10 cellular contexts compared by ENCODE assay signal in genomic region chr3:141959921-141960554, GRCh38.
DNase-seq lines count a peak whose midpoint lies in the region; ATAC-seq, FAIRE-seq and TF ChIP-seq lines count a peak whose summit lies in the region.
"Had no signal": no experiment of that assay in that cellular context is flagged by ENCODE, and none has a peak within 500 bp of the region (broad histone marks: within the 10 kb centered on the region; RNA-seq: fewer than 3 reads in every experiment).

No MANE protein-coding gene starts in this region.

- peaks cover 10% of the 10 kb centered on the region for H3K27me3 Mint-ChIP-seq in GM23338 (ENCODE audit: insufficient read depth, low read depth, poor library complexity)
- H3K27me3 Mint-ChIP-seq: activated CD4-positive, alpha-beta T cell treated with anti-CD3 and anti-CD28 coated beads for 36 hours had no signal

- H3K4me3 ChIP-seq in endothelial cell of umbilical vein (replicated peaks in 1 of 3; ENCODE audit: insufficient read depth in 1 of 3, low read depth in 1 of 3, low read length in 3 of 3) (no peak overlapping the region), mesodermal cell (ENCODE audit: extremely low read depth, insufficient read depth, low read length, poor library complexity, severe bottlenecking) (no peak overlapping the region), aorta (ENCODE audit: low read length in 2 of 2) (no peak overlapping the region), H7 (ENCODE audit: insufficient read depth, low read depth, low read length) (no peak overlapping the region), GM23338 (no peak overlapping the region)
- H3K4me3 ChIP-seq: pancreas had no signal

- CTCF ChIA-PET in endothelial cell of umbilical vein (lab: Charles Lee): interaction anchor here (1.0 to 1.6 kb wide), 3 partner anchors 16 to 320 kb away, joined by 4 read pairs; partner anchors contain the start of gene RNF7

- H3K4me1 Mint-ChIP-seq in GM23338: no peaks in the 10 kb centered on the region; the same call in 2 of the 3 replicates

- ATAC-seq in aorta (ENCODE audit: low FRiP score) (peak; percentile 58), GM23338 (no peak)
- ATAC-seq: activated CD4-positive, alpha-beta T cell treated with anti-CD3 and anti-CD28 coated beads for 36 hours had no signal

- intact Hi-C loops in endothelial cell of umbilical vein (cut with micrococcal nuclease): no loop called here
- intact Hi-C loops in aorta (cut with DNase I): loop anchor here (5.0 to 10.0 kb wide), 2 partner anchors 317 to 325 kb away; no protein-coding TSS in a partner anchor

- H3K36me3 ChIP-seq in endothelial cell of umbilical vein (ENCODE audit: control insufficient read depth in 2 of 2, extremely low read depth in 1 of 2, insufficient read depth in 2 of 2, low read length in 2 of 2): no peaks in the 10 kb centered on the region
- peaks cover 40% of the 10 kb centered on the region for H3K36me3 ChIP-seq in mesodermal cell (ENCODE audit: control insufficient read depth, insufficient read depth, low read length)
- peaks cover 0 to 4% of the 10 kb centered on the region in 2 donors for H3K36me3 ChIP-seq in aorta (ENCODE audit: control insufficient read depth in 1 of 2, insufficient read depth in 2 of 2, low read length in 1 of 2)
- peaks cover 16% of the 10 kb centered on the region for H3K36me3 ChIP-seq in H7 (replicated peaks; ENCODE audit: control insufficient read depth, insufficient read depth, low read length)
- peaks cover 23% of the 10 kb centered on the region for H3K36me3 ChIP-seq in GM23338 (ENCODE audit: insufficient read depth)

- TF ChIP-seq CTCF in endothelial cell of umbilical vein (IDR thresholded peaks at IDR 0.05; ENCODE audit: extremely low read depth in 1 of 2, insufficient read depth in 1 of 2, low read depth in 1 of 2, low read length in 2 of 2) (no peak), GM20000 (IDR thresholded peaks at IDR 0.05; ENCODE audit: extremely low read depth, missing control alignments) (no peak), GM23338 (conservative IDR thresholded peaks at IDR 0.05; ENCODE audit: low read depth in 2 of 2) (no peak)

- H3K27ac ChIP-seq in endothelial cell of umbilical vein (ENCODE audit: insufficient read depth, low read depth, low read length) (no peak overlapping the region), mesodermal cell (ENCODE audit: low read depth, low read length, severe bottlenecking) (peak overlapping the region; percentile 91), aorta (ENCODE audit: low read depth in 1 of 2, low read length in 2 of 2) (peak overlapping the region; percentile 59 to 94), GM23338 (ENCODE audit: low read depth) (no peak overlapping the region)
- H3K27ac ChIP-seq: pancreas had no signal

- TF ChIP-seq POLR2A in endothelial cell of umbilical vein (IDR thresholded peaks at IDR 0.05; ENCODE audit: low read depth, low read length): no peak

- H3K79me2 ChIP-seq in endothelial cell of umbilical vein (ENCODE audit: control insufficient read depth, insufficient read depth, low read length): no peaks in the 10 kb centered on the region
- H3K79me2 ChIP-seq in GM23338 (replicated peaks; ENCODE audit: insufficient read depth): no peaks in the 10 kb centered on the region

- WGBS in mesodermal cell (ENCODE audit: insufficient coverage in 2 of 2), 2 experiments: 80 to 100% methylated on average over 2 of the region's 5 CpGs
- WGBS in aorta, 2 donors: 4 to 7% methylated on average over 5 of the region's 5 CpGs

- H3K9me2 ChIP-seq in GM23338 (ENCODE audit: insufficient read depth): no peaks in the 10 kb centered on the region

- peak; percentile 26 for FAIRE-seq in endothelial cell of umbilical vein (lab: Jason Lieb, UNC)
- FAIRE-seq: pancreas had no signal

- H3K4me3 Mint-ChIP-seq in GM23338: no peak overlapping the region
- H3K4me3 Mint-ChIP-seq: activated CD4-positive, alpha-beta T cell treated with anti-CD3 and anti-CD28 coated beads for 36 hours had no signal

- no TSS peak for BruUV-seq in endothelial cell of umbilical vein (replicated peaks; lab: Mats Ljungman, UMichigan)

- no peak overlapping the region for H2AFZ ChIP-seq in endothelial cell of umbilical vein (ENCODE audit: low read depth, low read length)
- no peak overlapping the region for H2AFZ ChIP-seq in GM23338

- H3K4me2 ChIP-seq in endothelial cell of umbilical vein (ENCODE audit: insufficient read depth, low read length): no peak overlapping the region
- H3K4me2 ChIP-seq in GM23338: no peak overlapping the region

- H3F3A ChIP-seq in GM23338 (replicated peaks; ENCODE audit: low read depth): peaks cover 3% of the 10 kb centered on the region

- DNase-seq in NCI-H226 (peak; percentile 54), endothelial cell of umbilical vein (ENCODE audit: low read depth, low spot score) (no peak), aorta (no peak), H7 (no peak), GM20000 (ENCODE audit: low spot score) (no peak), GM23338 (ENCODE audit: low spot score) (no peak)
- DNase-seq: activated CD4-positive, alpha-beta T cell treated with anti-CD3 and anti-CD28 coated beads for 36 hours; anterior cingulate cortex; pancreas had no signal

- no peaks in the 10 kb centered on the region for H3K4me1 ChIP-seq in endothelial cell of umbilical vein (ENCODE audit: control insufficient read depth, extremely low read depth, insufficient read depth, low read length)
- peaks cover 23% of the 10 kb centered on the region for H3K4me1 ChIP-seq in mesodermal cell (ENCODE audit: control insufficient read depth, insufficient read depth, low read length, poor library complexity, severe bottlenecking)
- peaks cover 0 to 2% of the 10 kb centered on the region in 2 donors for H3K4me1 ChIP-seq in aorta (ENCODE audit: control insufficient read depth in 1 of 2, insufficient read depth in 2 of 2, low read length in 2 of 2)
- H3K4me1 ChIP-seq in GM23338 (ENCODE audit: insufficient read depth): no peaks in the 10 kb centered on the region
- H3K4me1 ChIP-seq: pancreas had no signal

- no peak overlapping the region for H3K9ac ChIP-seq in endothelial cell of umbilical vein (replicated peaks; ENCODE audit: extremely low read depth, insufficient read depth, low read length)

- H3K27ac Mint-ChIP-seq in GM23338: no peak overlapping the region
- H3K27ac Mint-ChIP-seq: activated CD4-positive, alpha-beta T cell treated with anti-CD3 and anti-CD28 coated beads for 36 hours had no signal

- POLR2A ChIA-PET in endothelial cell of umbilical vein (lab: Charles Lee): no interaction called here

- H3K9me3 ChIP-seq in endothelial cell of umbilical vein (replicated peaks; ENCODE audit: control insufficient read depth, insufficient read depth, low read length): no peaks in the 10 kb centered on the region
- H3K9me3 ChIP-seq in mesodermal cell (ENCODE audit: control insufficient read depth, low read length): no peaks in the 10 kb centered on the region
- no peaks in the 10 kb centered on the region for H3K9me3 ChIP-seq in aorta (ENCODE audit: control insufficient read depth, low read length)
- H3K9me3 ChIP-seq: pancreas had no signal

- H3K9me3 Mint-ChIP-seq in GM23338: no peaks in the 10 kb centered on the region

- dilution Hi-C loops in endothelial cell of umbilical vein (cut with MboI; ENCODE audit: extremely low pct_ligation_motif_present, low sequenced_read_pairs): no loop called here

- no peaks in the 10 kb centered on the region for H3K27me3 ChIP-seq in endothelial cell of umbilical vein (ENCODE audit: control insufficient read depth in 2 of 2, insufficient read depth in 2 of 2, low read length in 2 of 2)
- no peaks in the 10 kb centered on the region for H3K27me3 ChIP-seq in aorta (ENCODE audit: control insufficient read depth in 1 of 2, insufficient read depth in 2 of 2, low read length in 1 of 2)
- H3K27me3 ChIP-seq in H7 (ENCODE audit: control insufficient read depth, insufficient read depth, low read length): no peaks in the 10 kb centered on the region
- H3K27me3 ChIP-seq in GM23338 (ENCODE audit: insufficient read depth): no peaks in the 10 kb centered on the region
- H3K27me3 ChIP-seq: pancreas had no signal

- peaks cover 77% of the 10 kb centered on the region; the same call in 2 of the 3 replicates for H3K36me3 Mint-ChIP-seq in GM23338 (ENCODE audit: low read depth)

- H4K20me1 ChIP-seq in endothelial cell of umbilical vein (replicated peaks; ENCODE audit: control insufficient read depth, extremely low read depth, insufficient read depth, low read length) (no peaks in the 10 kb centered on the region), GM23338 (replicated peaks; ENCODE audit: insufficient read depth) (no peaks in the 10 kb centered on the region; the same call in 1 of the 2 replicates)

- H3K9me1 ChIP-seq in endothelial cell of umbilical vein (replicated peaks; ENCODE audit: control insufficient read depth, extremely low read depth, insufficient read depth, low read length): no peaks in the 10 kb centered on the region

TF ChIP-seq in endothelial cell of umbilical vein, 7 proteins besides CTCF, POLR2A, EP300 and RAD21:
- TF ChIP-seq FOS (IDR thresholded peaks at IDR 0.05; ENCODE audit: borderline replicate concordance, insufficient read depth, low read length): peak; percentile 73
- TF ChIP-seq GATA2 (IDR thresholded peaks at IDR 0.05; ENCODE audit: insufficient read depth, insufficient read length, low read depth, low read length): no peak

Comparison
In these comparisons a context has a peak if more than half of its experiments do, and no peak if none do; other contexts are left out.
1. H3K27ac ChIP-seq: peak in mesodermal cell (single experiment) and aorta (2 of 2); none in endothelial cell of umbilical vein (single experiment) and GM23338 (single experiment).